1 cellular context compared by ENCODE assay signal in genomic region chr4:176794151-176794550, GRCh38.
TF ChIP-seq lines count a peak whose summit lies in the region.

No MANE protein-coding gene starts in this region.

TF ChIP-seq in GM23338, 12 proteins besides CTCF, POLR2A, EP300 and RAD21 (continued from another document):
- no peak for TF ChIP-seq ZNF462 (CRISPR knock-in tag; IDR thresholded peaks at IDR 0.05)
- TF ChIP-seq EZH2phosphoT487 (IDR thresholded peaks at IDR 0.05; ENCODE audit: unreplicated experiment) = no peak
- no peak for TF ChIP-seq STAT1 (IDR thresholded peaks at IDR 0.05; ENCODE audit: unreplicated experiment)
- TF ChIP-seq NANOG (IDR thresholded peaks at IDR 0.05; ENCODE audit: borderline replicate concordance) = no peak
- TF ChIP-seq CREB1 (CRISPR knock-in tag; IDR thresholded peaks at IDR 0.05; ENCODE audit: low read depth) = no peak
- TF ChIP-seq ZNF331 (CRISPR knock-in tag; IDR thresholded peaks at IDR 0.05; ENCODE audit: low read depth) = no peak
- TF ChIP-seq ZNF114 (CRISPR knock-in tag; IDR thresholded peaks at IDR 0.05) = no peak
- no peak for TF ChIP-seq REST (IDR thresholded peaks at IDR 0.05; ENCODE audit: unreplicated experiment)
- no peak for TF ChIP-seq JUNB (IDR thresholded peaks at IDR 0.05; ENCODE audit: unreplicated experiment)
- no peak for TF ChIP-seq EZH2 (IDR thresholded peaks at IDR 0.05; ENCODE audit: low read depth, unreplicated experiment)
